In the genomic region with DNA sequence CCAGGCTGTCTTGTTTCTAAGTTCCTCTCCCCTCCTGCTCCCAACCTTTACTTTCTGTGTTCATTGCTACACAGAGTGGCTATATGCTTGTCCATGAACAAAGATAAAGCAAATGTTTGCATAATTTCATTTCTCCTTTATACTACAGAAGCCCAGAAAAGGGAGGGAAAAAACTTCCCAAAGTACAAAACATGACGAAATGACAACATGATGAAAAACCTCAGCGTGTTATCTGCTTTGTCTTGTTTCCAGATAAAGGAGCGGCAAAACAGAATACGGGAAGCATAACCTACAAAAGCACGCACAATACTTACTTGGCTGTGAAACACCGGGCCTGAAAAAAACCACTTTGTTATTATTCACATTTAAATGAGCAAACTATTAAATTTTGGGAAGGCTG, we compare ENCODE assay signal across 18 cellular contexts.
DNase-seq lines count a peak whose midpoint lies in the region; ATAC-seq and TF ChIP-seq lines count a peak whose summit lies in the region.
"Had no signal": no experiment of that assay in that cellular context is flagged by ENCODE, and none has a peak within 500 bp of the region (broad histone marks: within the 10 kb centered on the region; RNA-seq: fewer than 3 reads in every experiment).

No MANE protein-coding gene starts in this region.

- H3K36me3 ChIP-seq in HUES48 (ENCODE audit: control insufficient read depth, insufficient read depth, low read length) (no peaks in the 10 kb centered on the region), iPS DF 6.9 (ENCODE audit: control insufficient read depth, insufficient read depth, low read length) (no peaks in the 10 kb centered on the region)
- H3K36me3 ChIP-seq: BE2C, SJCRH30 had no signal

- TF ChIP-seq CTCF in WTC11 (IDR thresholded peaks at IDR 0.05): no peak
- TF ChIP-seq CTCF in progenitor cell of endocrine pancreas (IDR thresholded peaks at IDR 0.05; ENCODE audit: unreplicated experiment): no peak

- H3K36me3 Mint-ChIP-seq in WTC11 (no peaks in the 10 kb centered on the region), progenitor cell of endocrine pancreas (ENCODE audit: insufficient read depth) (no peaks in the 10 kb centered on the region)
- no peaks in the 10 kb centered on the region for H3K36me3 Mint-ChIP-seq in activated CD4-positive, alpha-beta T cell treated with anti-CD3 and anti-CD28 coated beads for 36 hours (ENCODE audit: low read depth)
- H3K36me3 Mint-ChIP-seq: CD4-positive, CD25-positive, alpha-beta regulatory T cell had no signal

- peak overlapping the region; percentile 19; the same call in 1 of the 2 replicates for H3K9ac ChIP-seq in HUES48 (ENCODE audit: low read depth, low read length)
- H3K9ac ChIP-seq: GM23248 had no signal

- ATAC-seq in WTC11: peak; percentile 55
- no peak for ATAC-seq in GM18867 (IDR thresholded peaks at IDR 0.05; ENCODE audit: unreplicated experiment)
- ATAC-seq in activated CD4-positive, alpha-beta T cell treated with anti-CD3 and anti-CD28 coated beads for 36 hours: no peak

- CTCF ChIA-PET in WTC11 (lab: Charles Lee): no interaction called here
- CTCF ChIA-PET in activated CD4-positive, alpha-beta T cell treated with anti-CD3 and anti-CD28 coated beads for 36 hours (lab: Charles Lee): no interaction called here

- DNase-seq in WTC11 (ENCODE audit: low spot score) (no peak), iPS DF 6.9 (ENCODE audit: low read depth, low spot score) (no peak), progenitor cell of endocrine pancreas (ENCODE audit: low spot score, unreplicated experiment) (no peak), NCI-H1930 (lab: John Stamatoyannopoulos, UW) (no peak)
- DNase-seq in activated CD4-positive, alpha-beta T cell treated with anti-CD3 and anti-CD28 coated beads for 36 hours: no peak
- DNase-seq: BE2C; CD4-positive, CD25-positive, alpha-beta regulatory T cell; DMS79; GM23248; KBM-7; NCI-H1092 treated with DMSO at 0.1 percent for 48 hours; NCI-H1436 treated with DMSO at 0.1 percent for 48 hours; NCI-H2029 treated with DMSO at 0.1 percent for 48 hours; NCI-H345; NCI-H526 had no signal

- H3K9me3 Mint-ChIP-seq in WTC11 (no peaks in the 10 kb centered on the region), progenitor cell of endocrine pancreas (ENCODE audit: low read depth) (no peaks in the 10 kb centered on the region)
- no peaks in the 10 kb centered on the region for H3K9me3 Mint-ChIP-seq in activated CD4-positive, alpha-beta T cell treated with anti-CD3 and anti-CD28 coated beads for 36 hours (ENCODE audit: low read depth)
- H3K9me3 Mint-ChIP-seq: CD4-positive, CD25-positive, alpha-beta regulatory T cell had no signal

- intact Hi-C loops in activated CD4-positive, alpha-beta T cell treated with anti-CD3 and anti-CD28 coated beads for 36 hours (cut with DNase I, micrococcal nuclease): no loop called here

- H3K27me3 Mint-ChIP-seq in WTC11 (ENCODE audit: low read depth) (no peaks in the 10 kb centered on the region), progenitor cell of endocrine pancreas (no peaks in the 10 kb centered on the region)
- no peaks in the 10 kb centered on the region for H3K27me3 Mint-ChIP-seq in activated CD4-positive, alpha-beta T cell treated with anti-CD3 and anti-CD28 coated beads for 36 hours

- H3K9me3 ChIP-seq in HUES48 (ENCODE audit: control insufficient read depth, insufficient read depth, low read length) (no peaks in the 10 kb centered on the region), iPS DF 6.9 (ENCODE audit: control insufficient read depth, insufficient read depth, low read length) (no peaks in the 10 kb centered on the region; the same call in 1 of the 2 replicates)
- H3K9me3 ChIP-seq: BE2C, SJCRH30 had no signal

- H3K27me3 ChIP-seq in HUES48 (ENCODE audit: control insufficient read depth, insufficient read depth, low read length): no peaks in the 10 kb centered on the region
- no peaks in the 10 kb centered on the region for H3K27me3 ChIP-seq in iPS DF 6.9 (ENCODE audit: control insufficient read depth, insufficient read depth, low read length)
- H3K27me3 ChIP-seq: BE2C, SJCRH30 had no signal

- H3K27ac ChIP-seq in HUES48 (ENCODE audit: low read depth, low read length) (peak overlapping the region; percentile 77), iPS DF 6.9 (ENCODE audit: low read length) (peak overlapping the region; percentile 60)
- H3K27ac ChIP-seq: GM23248, SJCRH30 had no signal

- H3K27ac Mint-ChIP-seq in WTC11: peak overlapping the region; percentile 97
- H3K27ac Mint-ChIP-seq in progenitor cell of endocrine pancreas: peak overlapping the region; percentile 18
- H3K27ac Mint-ChIP-seq in activated CD4-positive, alpha-beta T cell treated with anti-CD3 and anti-CD28 coated beads for 36 hours: no peak overlapping the region
- H3K27ac Mint-ChIP-seq: CD4-positive, CD25-positive, alpha-beta regulatory T cell had no signal

- POLR2A ChIA-PET in WTC11 (lab: Charles Lee): interaction anchor here (0.6 to 0.9 kb wide), 2 partner anchors 13 to 15 kb away, joined by 3 to 4 read pairs; no protein-coding TSS in a partner anchor
- POLR2A ChIA-PET in activated CD4-positive, alpha-beta T cell treated with anti-CD3 and anti-CD28 coated beads for 36 hours (lab: Charles Lee): no interaction called here

- H3K4me3 Mint-ChIP-seq in WTC11 (peak overlapping the region; percentile 52), progenitor cell of endocrine pancreas (ENCODE audit: low read depth) (no peak overlapping the region)
- no peak overlapping the region for H3K4me3 Mint-ChIP-seq in activated CD4-positive, alpha-beta T cell treated with anti-CD3 and anti-CD28 coated beads for 36 hours
- H3K4me3 Mint-ChIP-seq: CD4-positive, CD25-positive, alpha-beta regulatory T cell had no signal

- WGBS in iPS DF 6.9 (ENCODE audit: insufficient coverage, insufficient read length): no CpG with 5 or more reads among the region's 6 CpGs

- H3K4me1 ChIP-seq in HUES48 (ENCODE audit: control insufficient read depth, insufficient read depth, low read length) (peaks cover 56% of the 10 kb centered on the region), iPS DF 6.9 (ENCODE audit: control insufficient read depth, insufficient read depth, low read length) (peaks cover 5% of the 10 kb centered on the region; the same call in 1 of the 2 replicates)
- H3K4me1 ChIP-seq: SJCRH30 had no signal

- peaks cover 50% of the 10 kb centered on the region for H3K4me1 Mint-ChIP-seq in WTC11
- peaks cover 11% of the 10 kb centered on the region for H3K4me1 Mint-ChIP-seq in progenitor cell of endocrine pancreas (ENCODE audit: low read depth)
- no peaks in the 10 kb centered on the region for H3K4me1 Mint-ChIP-seq in activated CD4-positive, alpha-beta T cell treated with anti-CD3 and anti-CD28 coated beads for 36 hours
- H3K4me1 Mint-ChIP-seq: CD4-positive, CD25-positive, alpha-beta regulatory T cell had no signal

- peak overlapping the region; percentile 39; the same call in 1 of the 2 replicates for H3K4me3 ChIP-seq in HUES48 (ENCODE audit: low read depth, low read length)
- no peak overlapping the region for H3K4me3 ChIP-seq in iPS DF 6.9 (ENCODE audit: low read length)
- H3K4me3 ChIP-seq: GM23248, SJCRH30 had no signal

TF ChIP-seq in WTC11, 78 proteins besides CTCF, POLR2A, EP300 and RAD21 (continues in another document):
- TF ChIP-seq GTF2I (CRISPR knock-in tag; conservative IDR thresholded peaks at IDR 0.05) (no peak), FOXJ3 (CRISPR knock-in tag; IDR thresholded peaks at IDR 0.05; ENCODE audit: borderline replicate concordance) (no peak), TEAD1 (CRISPR knock-in tag; IDR thresholded peaks at IDR 0.05) (no peak), NFYB (CRISPR knock-in tag; conservative IDR thresholded peaks at IDR 0.05; ENCODE audit: low read depth) (no peak), RORB (CRISPR knock-in tag; IDR thresholded peaks at IDR 0.05) (no peak), GRHL2 (CRISPR knock-in tag; IDR thresholded peaks at IDR 0.05; ENCODE audit: insufficient replicate concordance, severe bottlenecking) (no peak)
- TF ChIP-seq, protein P1, sequence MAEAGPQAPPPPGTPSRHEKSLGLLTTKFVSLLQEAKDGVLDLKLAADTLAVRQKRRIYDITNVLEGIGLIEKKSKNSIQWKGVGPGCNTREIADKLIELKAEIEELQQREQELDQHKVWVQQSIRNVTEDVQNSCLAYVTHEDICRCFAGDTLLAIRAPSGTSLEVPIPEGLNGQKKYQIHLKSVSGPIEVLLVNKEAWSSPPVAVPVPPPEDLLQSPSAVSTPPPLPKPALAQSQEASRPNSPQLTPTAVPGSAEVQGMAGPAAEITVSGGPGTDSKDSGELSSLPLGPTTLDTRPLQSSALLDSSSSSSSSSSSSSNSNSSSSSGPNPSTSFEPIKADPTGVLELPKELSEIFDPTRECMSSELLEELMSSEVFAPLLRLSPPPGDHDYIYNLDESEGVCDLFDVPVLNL (CRISPR knock-in tag; IDR thresholded peaks at IDR 0.05; ENCODE audit: borderline replicate concordance, low read depth): no peak
- TF ChIP-seq, protein P2, sequence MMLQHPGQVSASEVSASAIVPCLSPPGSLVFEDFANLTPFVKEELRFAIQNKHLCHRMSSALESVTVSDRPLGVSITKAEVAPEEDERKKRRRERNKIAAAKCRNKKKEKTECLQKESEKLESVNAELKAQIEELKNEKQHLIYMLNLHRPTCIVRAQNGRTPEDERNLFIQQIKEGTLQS (CRISPR knock-in tag; conservative IDR thresholded peaks at IDR 0.05): no peak
- TF ChIP-seq, protein P3, sequence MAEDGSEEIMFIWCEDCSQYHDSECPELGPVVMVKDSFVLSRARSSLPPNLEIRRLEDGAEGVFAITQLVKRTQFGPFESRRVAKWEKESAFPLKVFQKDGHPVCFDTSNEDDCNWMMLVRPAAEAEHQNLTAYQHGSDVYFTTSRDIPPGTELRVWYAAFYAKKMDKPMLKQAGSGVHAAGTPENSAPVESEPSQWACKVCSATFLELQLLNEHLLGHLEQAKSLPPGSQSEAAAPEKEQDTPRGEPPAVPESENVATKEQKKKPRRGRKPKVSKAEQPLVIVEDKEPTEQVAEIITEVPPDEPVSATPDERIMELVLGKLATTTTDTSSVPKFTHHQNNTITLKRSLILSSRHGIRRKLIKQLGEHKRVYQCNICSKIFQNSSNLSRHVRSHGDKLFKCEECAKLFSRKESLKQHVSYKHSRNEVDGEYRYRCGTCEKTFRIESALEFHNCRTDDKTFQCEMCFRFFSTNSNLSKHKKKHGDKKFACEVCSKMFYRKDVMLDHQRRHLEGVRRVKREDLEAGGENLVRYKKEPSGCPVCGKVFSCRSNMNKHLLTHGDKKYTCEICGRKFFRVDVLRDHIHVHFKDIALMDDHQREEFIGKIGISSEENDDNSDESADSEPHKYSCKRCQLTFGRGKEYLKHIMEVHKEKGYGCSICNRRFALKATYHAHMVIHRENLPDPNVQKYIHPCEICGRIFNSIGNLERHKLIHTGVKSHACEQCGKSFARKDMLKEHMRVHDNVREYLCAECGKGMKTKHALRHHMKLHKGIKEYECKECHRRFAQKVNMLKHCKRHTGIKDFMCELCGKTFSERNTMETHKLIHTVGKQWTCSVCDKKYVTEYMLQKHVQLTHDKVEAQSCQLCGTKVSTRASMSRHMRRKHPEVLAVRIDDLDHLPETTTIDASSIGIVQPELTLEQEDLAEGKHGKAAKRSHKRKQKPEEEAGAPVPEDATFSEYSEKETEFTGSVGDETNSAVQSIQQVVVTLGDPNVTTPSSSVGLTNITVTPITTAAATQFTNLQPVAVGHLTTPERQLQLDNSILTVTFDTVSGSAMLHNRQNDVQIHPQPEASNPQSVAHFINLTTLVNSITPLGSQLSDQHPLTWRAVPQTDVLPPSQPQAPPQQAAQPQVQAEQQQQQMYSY (CRISPR knock-in tag; IDR thresholded peaks at IDR 0.05): no peak
